Comparison of ENCODE assay signal across 16 cellular contexts in the genomic region with DNA sequence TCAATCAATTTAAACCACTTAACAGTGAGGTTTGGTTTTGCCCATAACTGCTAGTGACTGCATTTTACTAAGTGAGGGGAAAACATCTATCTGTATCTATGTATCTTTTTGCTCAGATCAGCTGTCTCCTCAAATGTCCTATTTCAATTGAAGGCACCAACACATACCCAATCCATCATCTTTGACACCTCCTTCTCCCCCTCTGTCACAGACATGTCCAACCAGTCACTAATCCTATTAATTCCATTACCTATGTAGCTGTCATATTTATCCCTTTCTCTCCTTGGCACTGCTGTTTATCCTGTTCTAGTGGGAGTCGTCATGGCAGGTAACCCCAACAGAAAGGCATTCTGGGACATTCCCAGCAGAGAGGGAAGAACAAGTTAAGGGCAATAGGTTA.
"Had no signal": no experiment of that assay in that cellular context is flagged by ENCODE, and none has a peak within 500 bp of the region (broad histone marks: within the 10 kb centered on the region; RNA-seq: fewer than 3 reads in every experiment).

No MANE protein-coding gene starts in this region.

- H3K27me3 ChIP-seq: SJSA1 had no signal

- H3K4me3 ChIP-seq: K562, SJSA1, SK-N-MC had no signal

- DNase-seq: Kasumi-1, MM.1S, NCI-H187, NCI-H2081 treated with DMSO at 0.1 percent for 48 hours, NCI-H2171, NCI-H226, NCI-H446, NCI-H510A, NCI-H524 treated with DMSO at 0.1 percent for 48 hours, Right ventricle myocardium superior, RPMI8226, SIG-M5 had no signal

- H3K36me3 ChIP-seq: SJSA1 had no signal

- H3K4me1 ChIP-seq: SJSA1 had no signal

- H3K27ac ChIP-seq: KMS-11, SJSA1, SK-N-MC had no signal

- H3K9me3 ChIP-seq: SJSA1 had no signal
